ENCODE assay signal across 8 cellular contexts in genomic region chr2:65040414-65041261, GRCh38. TPM values are rescaled to one million over a fixed set of nuclear protein-coding genes. Genes with fewer than 3 reads are reported as not detected.
DNase-seq lines count a peak whose midpoint lies in the region; ATAC-seq and TF ChIP-seq lines count a peak whose summit lies in the region.

No MANE protein-coding gene starts in this region.

- peaks cover 0 to 13% (median 5%) of the 10 kb centered on the region in 12 donors for H3K9me3 ChIP-seq in heart left ventricle

- H3K36me3 Mint-ChIP-seq in activated naive CD8-positive, alpha-beta T cell treated with anti-CD3 and anti-CD28 coated beads, Interleukin-2, amount 50 U/mL, for 24 hours (ENCODE audit: low read depth), result peaks cover 7% of the 10 kb centered on the region

- H3K36me3 ChIP-seq in H7 (replicated peaks; ENCODE audit: control insufficient read depth, insufficient read depth, low read length), result no peaks in the 10 kb centered on the region; the same call in none of the 2 replicates
- no peaks in the 10 kb centered on the region for H3K36me3 ChIP-seq in heart left ventricle

- H3K27me3 ChIP-seq in H7 (ENCODE audit: control insufficient read depth, insufficient read depth, low read length) (no peaks in the 10 kb centered on the region), heart left ventricle (no peaks in the 10 kb centered on the region)

- ATAC-seq in activated naive CD8-positive, alpha-beta T cell treated with anti-CD3 and anti-CD28 coated beads, Interleukin-2, amount 50 U/mL, for 24 hours, result peak; percentile 78
- ATAC-seq in heart left ventricle (peak; percentile 71 to 97 (median 96)), GM18858 (IDR thresholded peaks at IDR 0.05; ENCODE audit: unreplicated experiment) (no peak)

- no peaks in the 10 kb centered on the region for H3K27me3 Mint-ChIP-seq in activated naive CD8-positive, alpha-beta T cell treated with anti-CD3 and anti-CD28 coated beads, Interleukin-2, amount 50 U/mL, for 24 hours

- 32 to 34% (median 33%) methylated on average over 13 of the region's 13 CpGs for WGBS in heart left ventricle, 4 donors

- H3K27ac Mint-ChIP-seq in activated naive CD8-positive, alpha-beta T cell treated with anti-CD3 and anti-CD28 coated beads, Interleukin-2, amount 50 U/mL, for 24 hours, result no peak overlapping the region

- no peak for TF ChIP-seq POLR2A in heart left ventricle (IDR thresholded peaks at IDR 0.05)

- H3K4me3 ChIP-seq in H7 (ENCODE audit: insufficient read depth, low read depth, low read length) (no peak overlapping the region), heart left ventricle (peak overlapping the region in 8 of 12 donors; percentile 4 to 34 (median 18))

- H3K4me1 ChIP-seq in heart left ventricle, result peaks cover 0 to 17% (median 4%) of the 10 kb centered on the region in 12 donors

- DNase-seq in EH (ENCODE audit: low read depth) (peak; percentile 85), H7 (peak; percentile 59), NCI-H128 (lab: John Stamatoyannopoulos, UW; ENCODE audit: unreplicated experiment) (peak; percentile 51), SW480 (ENCODE audit: low spot score) (peak; percentile 85), heart left ventricle (peak; percentile 84 to 88 (median 87)), retina (peak; percentile 81)
- DNase-seq in activated naive CD8-positive, alpha-beta T cell treated with anti-CD3 and anti-CD28 coated beads, Interleukin-2, amount 50 U/mL, for 24 hours, result peak; percentile 73

- H3K4me3 Mint-ChIP-seq in activated naive CD8-positive, alpha-beta T cell treated with anti-CD3 and anti-CD28 coated beads, Interleukin-2, amount 50 U/mL, for 24 hours, result no peak overlapping the region

- intact Hi-C loops in heart left ventricle (cut with DNase I), result loop anchor here (1.0 to 10.0 kb wide), 10 partner anchors 48 to 532 kb away; partner anchors contain the start of gene SLC1A4 (in 4 of the 10)

- peaks cover 14% of the 10 kb centered on the region for H3K9me3 Mint-ChIP-seq in activated naive CD8-positive, alpha-beta T cell treated with anti-CD3 and anti-CD28 coated beads, Interleukin-2, amount 50 U/mL, for 24 hours

- TF ChIP-seq CTCF in heart left ventricle (IDR thresholded peaks at IDR 0.05), result peak; percentile 93 to 99 (median 96)

- H3K27ac ChIP-seq in heart left ventricle, result no peak overlapping the region

- H3K4me1 Mint-ChIP-seq in activated naive CD8-positive, alpha-beta T cell treated with anti-CD3 and anti-CD28 coated beads, Interleukin-2, amount 50 U/mL, for 24 hours, result peaks cover 9% of the 10 kb centered on the region

RNA-seq across cellular contexts. Expression of gene CEP68, which starts 15.6 kb away (rescaled TPM):
- total RNA-seq in H7 (2014; rRNA removed; shearing (Covaris generic)), result 10.3 and 15.1 TPM in 2 replicates
- total RNA-seq in heart left ventricle, result 10 to 100 TPM; 14.0 to 26.8 (median 18.8) TPM
- 1 to 10 TPM; 6.5 to 7.6 TPM for polyA plus RNA-seq in heart left ventricle

RNA-seq across cellular contexts. Expression of gene SLC1A4, which starts 51.4 kb away (rescaled TPM):
- 0.85 and 2.5 TPM in 2 replicates for total RNA-seq in H7 (2014; rRNA removed; shearing (Covaris generic))
- total RNA-seq in heart left ventricle, result 10 to 100 TPM in 5 of 9 donors, 1 to 10 TPM in 4; 5.8 to 22.4 (median 10.8) TPM
- polyA plus RNA-seq in heart left ventricle, result 10 to 100 TPM in 1 of 2 donors, 1 to 10 TPM in 1; 3.0 to 19.5 TPM
